In genomic region chr21:36422279-36423098, GRCh38 we compare ENCODE assay signal across 9 cellular contexts. TPM values are rescaled to one million over a fixed set of nuclear protein-coding genes. Genes with fewer than 3 reads are reported as not detected.
DNase-seq lines count a peak whose midpoint lies in the region; ATAC-seq and TF ChIP-seq lines count a peak whose summit lies in the region.
"Had no signal": no experiment of that assay in that cellular context is flagged by ENCODE, and none has a peak within 500 bp of the region (broad histone marks: within the 10 kb centered on the region; RNA-seq: fewer than 3 reads in every experiment).

No MANE protein-coding gene starts in this region.

- H3K36me3 ChIP-seq in SJCRH30 (no peaks in the 10 kb centered on the region), lung (ENCODE audit: control insufficient read depth in 2 of 2, insufficient read depth in 2 of 2, low read length in 2 of 2) (no peaks in the 10 kb centered on the region)

- H3K4me1 ChIP-seq in SJCRH30, result peaks cover 20% of the 10 kb centered on the region
- H3K4me1 ChIP-seq in lung (ENCODE audit: control insufficient read depth in 2 of 2, insufficient read depth in 2 of 2, low read length in 2 of 2), result peaks cover 0 to 2% of the 10 kb centered on the region in 2 donors

- H3K27me3 ChIP-seq in SJCRH30 (no peaks in the 10 kb centered on the region), lung (ENCODE audit: control insufficient read depth, insufficient read depth) (no peaks in the 10 kb centered on the region)

- H3K9me3 ChIP-seq in SJCRH30 (replicated peaks), result no peaks in the 10 kb centered on the region
- H3K9me3 ChIP-seq in lung (ENCODE audit: control insufficient read depth in 2 of 2, insufficient read depth in 1 of 2, low read length in 1 of 2), result no peaks in the 10 kb centered on the region

- WGBS in lung, 2 donors, result 59 to 62% methylated on average over 27 to 28 of the region's 28 CpGs

- H3K27ac ChIP-seq in SJCRH30 (no peak overlapping the region), lung (ENCODE audit: low read depth in 1 of 2, low read length in 1 of 2) (no peak overlapping the region)

- DNase-seq in DMS79 treated with DMSO at 0.1 percent for 48 hours (lab: John Stamatoyannopoulos, UW) (peak; percentile 4), DMS79 (lab: John Stamatoyannopoulos, UW) (no peak), SJCRH30 (peak; percentile 75 to 88), choroid plexus epithelial cell (ENCODE audit: low read depth) (peak; percentile 74), lung (ENCODE audit: low spot score) (peak; percentile 45)
- no peak for DNase-seq in stimulated activated naive CD4-positive, alpha-beta T cell treated with Interleukin-2 at 50 U/mL for 16 hours (lab: John Stamatoyannopoulos, UW)

- ATAC-seq in HG02885 (IDR thresholded peaks at IDR 0.05; ENCODE audit: poor library complexity, unreplicated experiment) (peak; percentile 43), lung (ENCODE audit: insufficient read depth, low FRiP score) (no peak), GM18867 (IDR thresholded peaks at IDR 0.05; ENCODE audit: unreplicated experiment) (no peak)

- H3K4me3 ChIP-seq in SJCRH30, result no peak overlapping the region
- H3K4me3 ChIP-seq in choroid plexus epithelial cell (ENCODE audit: low read depth, low read length), result no peak overlapping the region
- no peak overlapping the region for H3K4me3 ChIP-seq in lung

- TF ChIP-seq CTCF in choroid plexus epithelial cell (conservative IDR thresholded peaks at IDR 0.05; ENCODE audit: low read depth, low read length) (peak; percentile 86), lung (IDR thresholded peaks at IDR 0.05; ENCODE audit: control extremely low read depth, extremely low read depth) (peak; percentile 21)

RNA-seq across cellular contexts. Expression of gene CHAF1B, which starts 37.3 kb away (rescaled TPM):
- 18.7 and 19.5 TPM in 2 replicates for total RNA-seq in SJCRH30 (2014; rRNA removed; shearing (Covaris generic))
- 1 to 10 TPM; 1.6 to 3.4 TPM for total RNA-seq in lung
- 1 to 10 TPM; 1.3 to 1.6 TPM for polyA plus RNA-seq in lung

RNA-seq across cellular contexts. Expression of gene CLDN14, which starts 57.4 kb away (rescaled TPM):
- not detected in 2 replicates for total RNA-seq in SJCRH30 (2014; rRNA removed; shearing (Covaris generic))
- under 1 TPM in 1 of 2 donors, not detected in 1; 0.15 TPM for total RNA-seq in lung
- polyA plus RNA-seq in lung, result under 1 TPM; 0.08 to 0.49 TPM
- total RNA-seq: activated CD8-positive, alpha-beta memory T cell treated with anti-CD3 and anti-CD28 coated beads for 36 hours had no signal

Comparison
In these comparisons a context has a peak if more than half of its experiments do, and no peak if none do; other contexts are left out.
1. DNase-seq: peak in DMS79 treated with DMSO at 0.1 percent for 48 hours (single experiment), SJCRH30 (2 of 2), choroid plexus epithelial cell (single experiment) and lung (single experiment); none in DMS79 (single experiment) and stimulated activated naive CD4-positive, alpha-beta T cell treated with Interleukin-2 at 50 U/mL for 16 hours (single experiment).